ENCODE assay signal across 26 cellular contexts in the genomic region with DNA sequence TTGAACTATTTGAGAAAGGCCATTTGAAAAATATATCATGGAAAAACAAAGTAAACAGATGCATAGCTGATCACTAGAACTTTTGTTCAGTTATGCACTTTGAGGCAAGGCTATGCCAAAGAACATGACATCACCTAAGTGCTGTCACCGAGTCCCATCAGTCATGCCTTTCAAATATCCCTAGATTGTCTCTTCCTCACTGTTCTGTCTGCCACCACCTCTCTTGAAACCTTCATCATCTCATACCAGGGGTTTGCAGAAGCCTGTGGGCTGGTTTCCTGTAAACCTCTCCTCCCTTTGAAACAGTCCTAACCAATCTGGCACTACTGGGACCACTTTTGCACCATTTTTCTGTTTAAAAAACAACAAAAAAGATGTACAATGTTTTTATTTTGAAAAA.
"Had no signal": no experiment of that assay in that cellular context is flagged by ENCODE, and none has a peak within 500 bp of the region (broad histone marks: within the 10 kb centered on the region; RNA-seq: fewer than 3 reads in every experiment).

No MANE protein-coding gene starts in this region.

- H3K4me3 Mint-ChIP-seq: memory B cell, natural killer cell had no signal

- H3K36me3 ChIP-seq: esophagus muscularis mucosa, gastroesophageal sphincter, heart left ventricle, pancreas, right lobe of liver, thoracic aorta, tibial nerve, upper lobe of left lung had no signal

- H3K27ac ChIP-seq: coronary artery, esophagus muscularis mucosa, foreskin keratinocyte, gastroesophageal sphincter, heart left ventricle, hepatocyte, pancreas, right lobe of liver, thoracic aorta, tibial nerve, upper lobe of left lung had no signal

- H3K4me2 ChIP-seq: hepatocyte had no signal

- H3K4me3 ChIP-seq: coronary artery, esophagus muscularis mucosa, gastroesophageal sphincter, heart left ventricle, hepatocyte, lung, pancreas, right lobe of liver, thoracic aorta, tibial nerve, upper lobe of left lung had no signal

- H2AFZ ChIP-seq: hepatocyte had no signal

- DNase-seq: dermis blood vessel endothelial cell; effector memory CD4-positive, alpha-beta T cell; foreskin keratinocyte; heart left ventricle; kidney; natural killer cell; occipital lobe; pancreas; right lobe of liver; small intestine; stimulated activated CD4-positive, alpha-beta T cell treated with anti-CD3 and anti-CD28 coated beads, Interleukin-12 subunit alpha, Interleukin-12 subunit beta, amount 100 ng/mL, for 4 hours; stimulated activated CD4-positive, alpha-beta T cell treated with anti-CD3 and anti-CD28 coated beads, Interleukin-1b, Interleukin-23, amount 100 ng/mL, for 48 hours; stimulated activated CD4-positive, alpha-beta T cell treated with anti-CD3 and anti-CD28 coated beads, Interleukin-4, amount 100 ng/mL, for 1 hour; stimulated activated CD8-positive, alpha-beta memory T cell treated with anti-CD3 and anti-CD28 coated beads, Interleukin-4, amount 100 ng/mL, for 48 hours; stimulated activated naive CD4-positive, alpha-beta T cell treated with Interleukin-2 at 50 U/mL for 16 hours; upper lobe of left lung had no signal

- H3K79me2 ChIP-seq: hepatocyte had no signal

- H3K9me3 ChIP-seq: esophagus muscularis mucosa, gastroesophageal sphincter, heart left ventricle, pancreas, right lobe of liver, thoracic aorta, tibial nerve, upper lobe of left lung had no signal

- H3K4me1 ChIP-seq: esophagus muscularis mucosa, foreskin keratinocyte, gastroesophageal sphincter, tibial nerve, upper lobe of left lung had no signal

- H3K27me3 ChIP-seq: esophagus muscularis mucosa, foreskin keratinocyte, gastroesophageal sphincter, heart left ventricle, hepatocyte, pancreas, right lobe of liver, tibial nerve, upper lobe of left lung had no signal

- H3K9me3 Mint-ChIP-seq: natural killer cell had no signal

- H3K27ac Mint-ChIP-seq: memory B cell, natural killer cell had no signal

- ATAC-seq: foreskin keratinocyte, gastroesophageal sphincter, heart left ventricle, left lobe of liver, natural killer cell, pancreas had no signal

- H3K4me1 Mint-ChIP-seq: memory B cell, natural killer cell had no signal

- FAIRE-seq: kidney, pancreas, small intestine, urothelium cell line had no signal

- H3K36me3 Mint-ChIP-seq: memory B cell, natural killer cell had no signal
